In genomic region chr16:84746231-84746630, GRCh38 we compare ENCODE assay signal across 25 cellular contexts.
"Had no signal": no experiment of that assay in that cellular context is flagged by ENCODE, and none has a peak within 500 bp of the region (broad histone marks: within the 10 kb centered on the region; RNA-seq: fewer than 3 reads in every experiment).

No MANE protein-coding gene starts in this region.

- H3K9me3 ChIP-seq: left ventricle myocardium inferior, pancreas, prostate gland, sigmoid colon, spleen, suprapubic skin, thoracic aorta, tibial artery, upper lobe of left lung, vagina had no signal

- ATAC-seq: naive thymus-derived CD8-positive, alpha-beta T cell; pancreas; right cardiac atrium; stimulated activated effector memory CD8-positive, alpha-beta T cell treated with anti-CD3 and anti-CD28 coated beads, Interleukin-12 subunit alpha, Interleukin-12 subunit beta, amount 100 ng/mL, for 72 hours had no signal

- H3K4me2 ChIP-seq: hepatocyte had no signal

- H3K27me3 Mint-ChIP-seq: naive thymus-derived CD8-positive, alpha-beta T cell; stimulated activated naive CD8-positive, alpha-beta T cell treated with anti-CD3 and anti-CD28 coated beads, Interleukin-15, Interleukin-2, amounts not matched to agents 100 ng/mL and 50 ng/mL, for 24 hours had no signal

- H2AFZ ChIP-seq: hepatocyte had no signal

- H3K36me3 ChIP-seq: pancreas, prostate gland, thoracic aorta had no signal

- H3K27ac Mint-ChIP-seq: nephron; stimulated activated effector memory CD8-positive, alpha-beta T cell treated with anti-CD3 and anti-CD28 coated beads, Interleukin-12 subunit alpha, Interleukin-12 subunit beta, amount 100 ng/mL, for 72 hours; stimulated activated naive CD8-positive, alpha-beta T cell treated with anti-CD3 and anti-CD28 coated beads, Interleukin-15, Interleukin-2, amounts not matched to agents 100 ng/mL and 50 ng/mL, for 24 hours had no signal

- DNase-seq: islet precursor cell; left ventricle myocardium inferior; naive thymus-derived CD8-positive, alpha-beta T cell; nucleus accumbens; pancreas; posterior cingulate gyrus; retina; right cardiac atrium; sigmoid colon; small intestine; spleen; stimulated activated CD4-positive, alpha-beta T cell treated with anti-CD3 and anti-CD28 coated beads, Interleukin-4, amount 100 ng/mL, for 24 hours; stimulated activated naive CD4-positive, alpha-beta T cell; tibial artery; upper lobe of left lung had no signal

- H3K4me3 Mint-ChIP-seq: naive thymus-derived CD8-positive, alpha-beta T cell; nephron; neural crest cell; stimulated activated effector memory CD8-positive, alpha-beta T cell treated with anti-CD3 and anti-CD28 coated beads, Interleukin-12 subunit alpha, Interleukin-12 subunit beta, amount 100 ng/mL, for 72 hours; stimulated activated naive CD8-positive, alpha-beta T cell treated with anti-CD3 and anti-CD28 coated beads, Interleukin-15, Interleukin-2, amounts not matched to agents 100 ng/mL and 50 ng/mL, for 24 hours had no signal

- H3K27ac ChIP-seq: hepatocyte, left ventricle myocardium inferior, pancreas, prostate gland, sigmoid colon, spleen, suprapubic skin, thoracic aorta, tibial artery, upper lobe of left lung, vagina had no signal

- H3K4me3 ChIP-seq: hepatocyte, left ventricle myocardium inferior, lung, pancreas, prostate gland, sigmoid colon, spleen, suprapubic skin, thoracic aorta, tibial artery, upper lobe of left lung, vagina had no signal

- FAIRE-seq: pancreas, small intestine had no signal

- H3K9me3 Mint-ChIP-seq: naive thymus-derived CD8-positive, alpha-beta T cell; nephron; neural crest cell; stimulated activated effector memory CD8-positive, alpha-beta T cell treated with anti-CD3 and anti-CD28 coated beads, Interleukin-12 subunit alpha, Interleukin-12 subunit beta, amount 100 ng/mL, for 72 hours; stimulated activated naive CD8-positive, alpha-beta T cell treated with anti-CD3 and anti-CD28 coated beads, Interleukin-15, Interleukin-2, amounts not matched to agents 100 ng/mL and 50 ng/mL, for 24 hours had no signal

- H3K27me3 ChIP-seq: hepatocyte, pancreas, sigmoid colon, spleen, suprapubic skin, tibial artery, upper lobe of left lung, vagina had no signal
